Comparison of ENCODE assay signal across 27 cellular contexts in the genomic region with DNA sequence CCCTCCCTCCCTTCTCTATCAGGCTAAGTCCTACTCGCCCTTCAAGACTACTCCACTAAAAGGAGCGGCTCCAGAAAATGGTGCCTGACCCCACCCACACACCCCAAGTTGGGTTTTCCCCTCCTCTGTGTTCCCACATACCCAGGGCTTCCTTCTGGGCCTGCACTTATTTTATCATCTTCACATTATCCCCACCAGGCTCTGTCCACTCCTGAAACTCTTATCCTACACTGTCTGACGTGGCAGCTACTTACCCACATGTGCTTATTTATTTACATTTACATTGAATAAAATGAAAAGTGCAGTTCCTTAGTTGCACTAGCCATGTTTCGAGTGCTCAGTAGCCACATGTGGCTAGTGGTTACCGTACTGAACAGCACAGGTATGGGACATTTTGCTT.
"Had no signal": no experiment of that assay in that cellular context is flagged by ENCODE, and none has a peak within 500 bp of the region (broad histone marks: within the 10 kb centered on the region; RNA-seq: fewer than 3 reads in every experiment).

No MANE protein-coding gene starts in this region.

- FAIRE-seq: small intestine, urothelium cell line had no signal

- H3K4me3 ChIP-seq: neural progenitor cell, ovary, psoas muscle, right lobe of liver, sigmoid colon, stomach, thoracic aorta, thyroid gland, tibial nerve, upper lobe of left lung, vagina had no signal

- H3K9ac ChIP-seq: neural progenitor cell, parathyroid adenoma had no signal

- DNase-seq: occipital lobe; ovary; psoas muscle; right cardiac atrium; right lobe of liver; sigmoid colon; small intestine; stimulated activated CD4-positive, alpha-beta T cell treated with anti-CD3 and anti-CD28 coated beads, Interleukin-15, amount 100 ng/mL, for 24 hours; stimulated activated CD4-positive, alpha-beta T cell treated with anti-CD3 and anti-CD28 coated beads, Interleukin-2, amount 100 ng/mL, for 24 hours; stimulated activated CD4-positive, alpha-beta T cell treated with anti-CD3 and anti-CD28 coated beads, Interleukin-2, amount 100 ng/mL, for 48 hours; stimulated activated CD4-positive, alpha-beta T cell treated with anti-CD3 and anti-CD28 coated beads, Interleukin-4, amount 100 ng/mL, for 24 hours; stimulated activated naive B cell treated with anti-CD40 and anti-IgM and Interleukin-4, amounts not matched to agents 10 μg/mL and 1 μg/mL and 100 μg/mL, for 72 hours; stimulated activated naive CD4-positive, alpha-beta T cell treated with Interleukin-2 at 50 U/mL for 16 hours; stomach; thyroid gland; trophoblast cell; upper lobe of left lung had no signal

- H3K36me3 ChIP-seq: neural progenitor cell, ovary, right lobe of liver, sigmoid colon, thoracic aorta, thyroid gland, vagina had no signal

- H2AFZ ChIP-seq: neural progenitor cell, parathyroid adenoma had no signal

- H3K4me3 Mint-ChIP-seq: nephron; neural progenitor cell; stimulated activated effector memory CD8-positive, alpha-beta T cell treated with anti-CD3 and anti-CD28 coated beads, Interleukin-12 subunit alpha, Interleukin-12 subunit beta, amount 100 ng/mL, for 72 hours; stimulated activated naive B cell treated with anti-CD40 and anti-IgM and Interleukin-4, amounts not matched to agents 10 μg/mL and 1 μg/mL and 100 μg/mL, for 72 hours; stimulated activated naive CD8-positive, alpha-beta T cell treated with anti-CD3 and anti-CD28 coated beads, Interleukin-15, Interleukin-2, amounts not matched to agents 100 ng/mL and 50 ng/mL, for 24 hours had no signal

- H3K9me3 Mint-ChIP-seq: nephron; neural progenitor cell; stimulated activated effector memory CD8-positive, alpha-beta T cell treated with anti-CD3 and anti-CD28 coated beads, Interleukin-12 subunit alpha, Interleukin-12 subunit beta, amount 100 ng/mL, for 72 hours; stimulated activated naive B cell treated with anti-CD40 and anti-IgM and Interleukin-4, amounts not matched to agents 10 μg/mL and 1 μg/mL and 100 μg/mL, for 72 hours; stimulated activated naive CD8-positive, alpha-beta T cell treated with anti-CD3 and anti-CD28 coated beads, Interleukin-15, Interleukin-2, amounts not matched to agents 100 ng/mL and 50 ng/mL, for 24 hours had no signal

- H3K79me2 ChIP-seq: parathyroid adenoma had no signal

- H3K36me3 Mint-ChIP-seq: neural progenitor cell had no signal

- H3K4me1 Mint-ChIP-seq: nephron; stimulated activated effector memory CD8-positive, alpha-beta T cell treated with anti-CD3 and anti-CD28 coated beads, Interleukin-12 subunit alpha, Interleukin-12 subunit beta, amount 100 ng/mL, for 72 hours had no signal

- H3K27me3 Mint-ChIP-seq: progenitor cell of endocrine pancreas; stimulated activated naive CD8-positive, alpha-beta T cell treated with anti-CD3 and anti-CD28 coated beads, Interleukin-15, Interleukin-2, amounts not matched to agents 100 ng/mL and 50 ng/mL, for 24 hours had no signal

- H3K4me1 ChIP-seq: neural progenitor cell, parathyroid adenoma, psoas muscle, right lobe of liver, upper lobe of left lung had no signal

- H3K27ac Mint-ChIP-seq: nephron; neural progenitor cell; progenitor cell of endocrine pancreas; stimulated activated effector memory CD8-positive, alpha-beta T cell treated with anti-CD3 and anti-CD28 coated beads, Interleukin-12 subunit alpha, Interleukin-12 subunit beta, amount 100 ng/mL, for 72 hours; stimulated activated naive B cell treated with anti-CD40 and anti-IgM and Interleukin-4, amounts not matched to agents 10 μg/mL and 1 μg/mL and 100 μg/mL, for 72 hours; stimulated activated naive CD8-positive, alpha-beta T cell treated with anti-CD3 and anti-CD28 coated beads, Interleukin-15, Interleukin-2, amounts not matched to agents 100 ng/mL and 50 ng/mL, for 24 hours had no signal

- H3K27me3 ChIP-seq: neural progenitor cell, ovary, right lobe of liver, sigmoid colon, thyroid gland, upper lobe of left lung, vagina had no signal

- H3K27ac ChIP-seq: neural progenitor cell, ovary, parathyroid adenoma, psoas muscle, right lobe of liver, sigmoid colon, stomach, thoracic aorta, thyroid gland, tibial nerve, upper lobe of left lung, vagina had no signal

- H3K9me3 ChIP-seq: ovary, psoas muscle, right lobe of liver, sigmoid colon, stomach, thoracic aorta, thyroid gland, tibial nerve, upper lobe of left lung, vagina had no signal

- H3K4me2 ChIP-seq: neural progenitor cell had no signal

- ATAC-seq: psoas muscle; right cardiac atrium; right lobe of liver; stimulated activated effector memory CD8-positive, alpha-beta T cell treated with anti-CD3 and anti-CD28 coated beads, Interleukin-12 subunit alpha, Interleukin-12 subunit beta, amount 100 ng/mL, for 72 hours; stimulated activated naive B cell treated with anti-CD40 and anti-IgM and Interleukin-4, amounts not matched to agents 10 μg/mL and 1 μg/mL and 100 μg/mL, for 72 hours had no signal
